In the genomic region with DNA sequence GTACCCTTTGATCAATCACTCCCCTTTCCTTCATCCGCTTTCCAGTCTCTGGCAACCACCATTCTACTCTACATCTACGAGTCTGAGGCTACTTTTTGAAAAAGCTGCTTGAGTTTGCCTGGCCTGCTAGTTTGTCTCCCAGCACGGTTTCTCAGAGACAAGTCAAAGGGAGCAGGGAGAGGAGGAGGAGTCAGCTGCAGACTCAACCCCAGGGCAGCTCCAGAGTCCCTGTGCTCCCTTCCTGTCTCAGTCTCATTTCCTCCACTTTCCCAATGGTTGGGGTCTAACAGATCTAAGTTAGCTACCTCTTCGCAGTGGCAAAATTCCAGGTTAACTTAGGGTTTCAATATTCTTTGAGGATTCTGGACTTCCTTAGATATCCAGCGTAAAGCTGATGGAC, we compare ENCODE assay signal across 19 cellular contexts.
"Had no signal": no experiment of that assay in that cellular context is flagged by ENCODE, and none has a peak within 500 bp of the region (broad histone marks: within the 10 kb centered on the region; RNA-seq: fewer than 3 reads in every experiment).

No MANE protein-coding gene starts in this region.

- H3K9me3 ChIP-seq: colonic mucosa, right atrium auricular region, sigmoid colon, testis had no signal

- H3K27me3 Mint-ChIP-seq: stimulated activated naive B cell treated with anti-CD40 and anti-IgM and Interleukin-4, amounts not matched to agents 10 μg/mL and 1 μg/mL and 100 μg/mL, for 72 hours had no signal

- DNase-seq: colonic mucosa; dermis blood vessel endothelial cell; erythroblast; foreskin keratinocyte; left colon; left ventricle myocardium superior; mesenchymal stem cell; naive B cell; sigmoid colon; stimulated activated CD4-positive, alpha-beta T cell treated with anti-CD3 and anti-CD28 coated beads, Interleukin-2, amount 100 ng/mL, for 24 hours; stimulated activated CD4-positive, alpha-beta T cell treated with anti-CD3 and anti-CD28 coated beads, Interleukin-4, amount 100 ng/mL, for 4 hours; stimulated activated naive B cell treated with anti-CD40 and anti-IgM and Interleukin-4, amounts not matched to agents 10 μg/mL and 1 μg/mL and 100 μg/mL, for 72 hours; stimulated activated naive CD8-positive, alpha-beta T cell treated with anti-CD3 and anti-CD28 coated beads, Interleukin-15, amount 100 ng/mL, for 72 hours; testis had no signal

- H3K4me1 ChIP-seq: colonic mucosa, foreskin keratinocyte, right atrium auricular region, testis had no signal

- H3K36me3 Mint-ChIP-seq: stimulated activated naive B cell treated with anti-CD40 and anti-IgM and Interleukin-4, amounts not matched to agents 10 μg/mL and 1 μg/mL and 100 μg/mL, for 72 hours had no signal

- H3K4me3 ChIP-seq: colonic mucosa, lung, right atrium auricular region, sigmoid colon, skin epidermis, testis, tibial nerve had no signal

- H3K27ac Mint-ChIP-seq: naive B cell; nephron; stimulated activated naive B cell treated with anti-CD40 and anti-IgM and Interleukin-4, amounts not matched to agents 10 μg/mL and 1 μg/mL and 100 μg/mL, for 72 hours; stimulated activated naive CD8-positive, alpha-beta T cell treated with anti-CD3 and anti-CD28 coated beads, Interleukin-15, amount 100 ng/mL, for 72 hours had no signal

- H3K27ac ChIP-seq: colonic mucosa, foreskin keratinocyte, right atrium auricular region, sigmoid colon, skin epidermis, testis, tibial nerve had no signal

- H3K9me3 Mint-ChIP-seq: stimulated activated naive CD8-positive, alpha-beta T cell treated with anti-CD3 and anti-CD28 coated beads, Interleukin-15, amount 100 ng/mL, for 72 hours had no signal

- H3K4me3 Mint-ChIP-seq: naive B cell; nephron; stimulated activated naive B cell treated with anti-CD40 and anti-IgM and Interleukin-4, amounts not matched to agents 10 μg/mL and 1 μg/mL and 100 μg/mL, for 72 hours; stimulated activated naive CD8-positive, alpha-beta T cell treated with anti-CD3 and anti-CD28 coated beads, Interleukin-15, amount 100 ng/mL, for 72 hours had no signal

- H3K36me3 ChIP-seq: colonic mucosa, right atrium auricular region, tibial nerve had no signal

- H3K4me1 Mint-ChIP-seq: naive B cell; nephron; stimulated activated naive B cell treated with anti-CD40 and anti-IgM and Interleukin-4, amounts not matched to agents 10 μg/mL and 1 μg/mL and 100 μg/mL, for 72 hours had no signal

- H3K27me3 ChIP-seq: colonic mucosa, foreskin keratinocyte, right atrium auricular region, sigmoid colon, testis, tibial nerve had no signal
